In the genomic region with DNA sequence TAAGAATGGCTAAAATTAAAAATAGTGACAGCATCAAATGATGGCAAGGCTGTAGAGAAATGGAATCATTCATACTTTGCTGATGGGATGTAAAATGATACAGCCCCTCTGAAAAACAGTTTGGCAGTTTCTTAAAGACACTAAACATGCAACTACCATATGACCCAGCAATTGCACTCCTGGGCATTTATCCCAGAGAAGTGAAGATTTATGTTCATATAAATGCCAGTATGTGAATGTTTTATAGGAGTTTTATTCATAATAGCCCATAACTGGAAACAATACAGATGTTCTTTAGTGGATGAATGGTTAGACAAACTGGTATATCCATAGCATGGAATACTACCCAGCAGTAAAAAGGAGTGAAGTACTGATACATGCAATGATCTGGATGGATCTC, we compare ENCODE assay signal across 22 cellular contexts.
"Had no signal": no experiment of that assay in that cellular context is flagged by ENCODE, and none has a peak within 500 bp of the region (broad histone marks: within the 10 kb centered on the region; RNA-seq: fewer than 3 reads in every experiment).

No MANE protein-coding gene starts in this region.

- DNase-seq: KBM-7, MV-4-11, NCI-H1048, NCI-H1105, NCI-H1417 treated with DMSO at 0.1 percent for 48 hours, NCI-H146, NCI-H1694 treated with DMSO at 0.1 percent for 48 hours, NCI-H1930, NCI-H2081, NCI-H2171, NCI-H226, NCI-H446, NCI-H510A, NCI-H524 treated with DMSO at 0.1 percent for 48 hours, NCI-H69, NCI-H774, Right ventricle myocardium superior, RPMI8226, SIG-M5 had no signal

- H3K4me3 ChIP-seq: SJSA1, SK-N-MC had no signal

- H3K36me3 ChIP-seq: SJSA1 had no signal

- H3K27me3 ChIP-seq: SJSA1 had no signal

- FAIRE-seq: RCC 7860 had no signal

- H3K27ac ChIP-seq: SJSA1, SK-N-MC had no signal

- H3K4me1 ChIP-seq: SJSA1 had no signal

- H3K9me3 ChIP-seq: SJSA1 had no signal
